Comparison of ENCODE assay signal across 9 cellular contexts in genomic region chr6:30829016-30829415, GRCh38. TPM values are rescaled to one million over a fixed set of nuclear protein-coding genes. Genes with fewer than 3 reads are reported as not detected.
DNase-seq lines count a peak whose midpoint lies in the region; ATAC-seq and TF ChIP-seq lines count a peak whose summit lies in the region.
"Had no signal": no experiment of that assay in that cellular context is flagged by ENCODE, and none has a peak within 500 bp of the region (broad histone marks: within the 10 kb centered on the region; RNA-seq: fewer than 3 reads in every experiment).

No MANE protein-coding gene starts in this region.

- ATAC-seq in RWPE2 (ENCODE audit: low read depth) (no peak), GM19351 (IDR thresholded peaks at IDR 0.05; ENCODE audit: unreplicated experiment) (no peak)

- WGBS in esophagus, 2 donors, result 88 to 94% methylated on average over 4 of the region's 4 CpGs
- WGBS in prostate gland, result 89% methylated on average over 4 of the region's 4 CpGs

- H3K36me3 Mint-ChIP-seq in Caco-2 (ENCODE audit: insufficient read depth, unreplicated experiment), result no peaks in the 10 kb centered on the region
- H3K36me3 Mint-ChIP-seq: stimulated activated naive B cell treated with anti-CD40 and anti-IgM and Interleukin-4, amounts not matched to agents 10 μg/mL and 1 μg/mL and 100 μg/mL, for 72 hours had no signal

- H3K27me3 Mint-ChIP-seq in Caco-2 (ENCODE audit: insufficient read depth, unreplicated experiment), result no peaks in the 10 kb centered on the region
- H3K27me3 Mint-ChIP-seq: stimulated activated naive B cell treated with anti-CD40 and anti-IgM and Interleukin-4, amounts not matched to agents 10 μg/mL and 1 μg/mL and 100 μg/mL, for 72 hours had no signal

- no peaks in the 10 kb centered on the region for H3K9me3 Mint-ChIP-seq in Caco-2 (ENCODE audit: unreplicated experiment)
- H3K9me3 Mint-ChIP-seq: stimulated activated naive B cell treated with anti-CD40 and anti-IgM and Interleukin-4, amounts not matched to agents 10 μg/mL and 1 μg/mL and 100 μg/mL, for 72 hours had no signal

- H3K4me3 ChIP-seq in Caco-2 (ENCODE audit: low read depth, low read length) (no peak overlapping the region), RWPE2 (ENCODE audit: severe bottlenecking) (no peak overlapping the region), esophagus (ENCODE audit: low read depth in 1 of 2, low read length in 2 of 2) (no peak overlapping the region), prostate gland (no peak overlapping the region)

- DNase-seq in Caco-2 (no peak), RWPE2 (ENCODE audit: low spot score) (no peak), prostate gland (ENCODE audit: low spot score) (no peak), NCI-H1092 treated with DMSO at 0.1 percent for 48 hours (lab: John Stamatoyannopoulos, UW) (no peak), NCI-H2029 treated with DMSO at 0.1 percent for 48 hours (lab: John Stamatoyannopoulos, UW) (no peak), NCI-H774 (lab: John Stamatoyannopoulos, UW) (no peak)

- no peak overlapping the region for H3K4me3 Mint-ChIP-seq in Caco-2 (ENCODE audit: unreplicated experiment)
- H3K4me3 Mint-ChIP-seq: stimulated activated naive B cell treated with anti-CD40 and anti-IgM and Interleukin-4, amounts not matched to agents 10 μg/mL and 1 μg/mL and 100 μg/mL, for 72 hours had no signal

- peaks cover 23% of the 10 kb centered on the region for H3K4me1 Mint-ChIP-seq in Caco-2 (ENCODE audit: low read depth, unreplicated experiment)

- peak overlapping the region; percentile 43 for H3K27ac Mint-ChIP-seq in Caco-2 (ENCODE audit: unreplicated experiment)
- H3K27ac Mint-ChIP-seq: stimulated activated naive B cell treated with anti-CD40 and anti-IgM and Interleukin-4, amounts not matched to agents 10 μg/mL and 1 μg/mL and 100 μg/mL, for 72 hours had no signal

- H3K4me1 ChIP-seq in Caco-2 (peaks cover 11% of the 10 kb centered on the region), RWPE2 (ENCODE audit: insufficient read depth, poor library complexity, severe bottlenecking) (peaks cover 23% of the 10 kb centered on the region), esophagus (ENCODE audit: control insufficient read depth in 2 of 2, insufficient read depth in 2 of 2, low read length in 1 of 2) (peaks cover 2 to 11% of the 10 kb centered on the region in 2 donors), prostate gland (replicated peaks) (no peaks in the 10 kb centered on the region)

- H3K27ac ChIP-seq in RWPE2 (ENCODE audit: poor library complexity, severe bottlenecking) (peak overlapping the region; percentile 66), esophagus (ENCODE audit: low read depth in 2 of 2, low read length in 1 of 2) (peak overlapping the region; percentile 56 to 76), prostate gland (peak overlapping the region; percentile 59 to 62)

- H3K27me3 ChIP-seq in Caco-2 (replicated peaks; ENCODE audit: control insufficient read depth, insufficient read depth, low read length) (no peaks in the 10 kb centered on the region), RWPE2 (ENCODE audit: insufficient read depth, poor library complexity, severe bottlenecking) (no peaks in the 10 kb centered on the region), esophagus (ENCODE audit: control insufficient read depth in 1 of 2, insufficient read depth in 2 of 2, low read length in 2 of 2) (no peaks in the 10 kb centered on the region), prostate gland (replicated peaks; ENCODE audit: insufficient read depth) (no peaks in the 10 kb centered on the region)

- BruUV-seq in Caco-2 (replicated peaks; lab: Mats Ljungman, UMichigan), result no TSS peak

- CTCF ChIA-PET in Caco-2 (lab: Charles Lee), result interaction anchor here (0.5 to 3.6 kb wide), 13 partner anchors 15 to 347 kb away, joined by 3 to 28 read pairs (median 6); partner anchors contain the start of genes DDR1 and VARS2

- TF ChIP-seq CTCF in Caco-2 (IDR thresholded peaks at IDR 0.05; ENCODE audit: insufficient read depth in 1 of 2, low read depth in 1 of 2, low read length in 1 of 2, severe bottlenecking in 1 of 2, unreplicated experiment in 1 of 2), result no peak
- no peak for TF ChIP-seq CTCF in RWPE2 (IDR thresholded peaks at IDR 0.05; ENCODE audit: poor library complexity, severe bottlenecking)
- no peak for TF ChIP-seq CTCF in prostate gland (IDR thresholded peaks at IDR 0.05)

- H3K36me3 ChIP-seq in Caco-2 (ENCODE audit: control insufficient read depth, insufficient read depth, low read length) (no peaks in the 10 kb centered on the region), RWPE2 (ENCODE audit: low read depth) (no peaks in the 10 kb centered on the region), esophagus (ENCODE audit: control insufficient read depth in 2 of 2, insufficient read depth in 2 of 2, low read length in 1 of 2) (no peaks in the 10 kb centered on the region), prostate gland (no peaks in the 10 kb centered on the region)

- intact Hi-C loops in Caco-2 (cut with micrococcal nuclease; ENCODE audit: unreplicated experiment) (loop anchor here (2.0 kb wide), 2 partner anchors 86 to 258 kb away; partner anchors contain the start of gene FLOT1), prostate gland (cut with DNase I) (loop anchor here (5.0 kb wide), 3 partner anchors 47 to 258 kb away; partner anchors contain the start of genes FLOT1 and IER3)

- POLR2A ChIA-PET in Caco-2 (lab: Charles Lee), result no interaction called here

- H3K9me3 ChIP-seq in Caco-2, result no peaks in the 10 kb centered on the region
- H3K9me3 ChIP-seq in RWPE2 (ENCODE audit: severe bottlenecking), result no peaks in the 10 kb centered on the region
- no peaks in the 10 kb centered on the region for H3K9me3 ChIP-seq in esophagus (ENCODE audit: control insufficient read depth in 2 of 2, insufficient read depth in 1 of 2, low read depth in 1 of 2, low read length in 1 of 2)
- H3K9me3 ChIP-seq in prostate gland, result no peaks in the 10 kb centered on the region

- TF ChIP-seq POLR2A in prostate gland (IDR thresholded peaks at IDR 0.05), result no peak

RNA-seq across cellular contexts. Expression of gene DDR1, which starts 55.3 kb away (rescaled TPM):
- total RNA-seq in Caco-2 (2022) (113 and 115 TPM in 2 replicates), prostate gland (100 to 1,000 TPM; 178 to 182 TPM)
- 100 to 1,000 TPM; 102 to 136 TPM for polyA plus RNA-seq in esophagus
